In the genomic region with DNA sequence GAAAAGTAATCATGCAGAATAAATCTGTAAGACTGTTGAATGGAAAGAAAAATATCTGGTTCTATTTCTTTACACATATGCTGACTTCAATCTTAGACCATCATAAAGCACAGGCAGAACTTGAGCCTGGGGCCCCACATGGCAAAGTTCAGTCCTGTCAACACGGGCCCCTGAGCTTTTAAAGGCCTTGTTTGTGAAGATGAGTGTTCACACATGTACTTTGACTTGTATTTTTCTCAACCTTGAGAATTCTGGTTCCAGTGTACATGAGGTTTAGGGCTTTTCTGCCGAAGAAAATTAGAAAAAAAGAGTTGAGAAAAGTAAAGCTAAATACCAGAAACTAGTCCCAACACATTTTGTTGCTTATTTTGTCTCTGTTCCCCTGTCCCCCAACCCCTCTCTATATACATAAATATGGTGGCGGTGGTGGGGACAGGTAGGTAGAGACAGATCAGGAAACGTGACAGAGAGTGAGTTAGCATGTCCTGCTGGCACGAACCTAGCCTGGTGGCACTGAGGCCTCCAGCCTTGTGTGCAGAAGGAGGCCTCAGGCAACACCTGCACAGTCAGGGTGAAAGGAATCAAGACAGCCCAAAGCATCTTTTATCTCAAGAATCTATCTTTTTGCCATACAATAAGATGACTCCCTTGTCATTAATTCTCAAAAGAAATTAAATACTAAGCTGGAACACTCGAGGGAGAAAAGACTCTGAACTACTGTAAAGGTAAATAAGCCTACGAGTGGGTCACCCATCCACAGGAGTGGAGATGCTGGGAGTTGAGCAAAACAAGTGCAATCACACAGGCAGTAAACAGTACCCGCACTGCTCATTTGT, we compare ENCODE assay signal across 1 cellular context.
TF ChIP-seq lines count a peak whose summit lies in the region.

No MANE protein-coding gene starts in this region.

TF ChIP-seq in GM23338, 12 proteins besides CTCF, POLR2A, EP300 and RAD21 (continued from another document):
- TF ChIP-seq, protein P1, sequence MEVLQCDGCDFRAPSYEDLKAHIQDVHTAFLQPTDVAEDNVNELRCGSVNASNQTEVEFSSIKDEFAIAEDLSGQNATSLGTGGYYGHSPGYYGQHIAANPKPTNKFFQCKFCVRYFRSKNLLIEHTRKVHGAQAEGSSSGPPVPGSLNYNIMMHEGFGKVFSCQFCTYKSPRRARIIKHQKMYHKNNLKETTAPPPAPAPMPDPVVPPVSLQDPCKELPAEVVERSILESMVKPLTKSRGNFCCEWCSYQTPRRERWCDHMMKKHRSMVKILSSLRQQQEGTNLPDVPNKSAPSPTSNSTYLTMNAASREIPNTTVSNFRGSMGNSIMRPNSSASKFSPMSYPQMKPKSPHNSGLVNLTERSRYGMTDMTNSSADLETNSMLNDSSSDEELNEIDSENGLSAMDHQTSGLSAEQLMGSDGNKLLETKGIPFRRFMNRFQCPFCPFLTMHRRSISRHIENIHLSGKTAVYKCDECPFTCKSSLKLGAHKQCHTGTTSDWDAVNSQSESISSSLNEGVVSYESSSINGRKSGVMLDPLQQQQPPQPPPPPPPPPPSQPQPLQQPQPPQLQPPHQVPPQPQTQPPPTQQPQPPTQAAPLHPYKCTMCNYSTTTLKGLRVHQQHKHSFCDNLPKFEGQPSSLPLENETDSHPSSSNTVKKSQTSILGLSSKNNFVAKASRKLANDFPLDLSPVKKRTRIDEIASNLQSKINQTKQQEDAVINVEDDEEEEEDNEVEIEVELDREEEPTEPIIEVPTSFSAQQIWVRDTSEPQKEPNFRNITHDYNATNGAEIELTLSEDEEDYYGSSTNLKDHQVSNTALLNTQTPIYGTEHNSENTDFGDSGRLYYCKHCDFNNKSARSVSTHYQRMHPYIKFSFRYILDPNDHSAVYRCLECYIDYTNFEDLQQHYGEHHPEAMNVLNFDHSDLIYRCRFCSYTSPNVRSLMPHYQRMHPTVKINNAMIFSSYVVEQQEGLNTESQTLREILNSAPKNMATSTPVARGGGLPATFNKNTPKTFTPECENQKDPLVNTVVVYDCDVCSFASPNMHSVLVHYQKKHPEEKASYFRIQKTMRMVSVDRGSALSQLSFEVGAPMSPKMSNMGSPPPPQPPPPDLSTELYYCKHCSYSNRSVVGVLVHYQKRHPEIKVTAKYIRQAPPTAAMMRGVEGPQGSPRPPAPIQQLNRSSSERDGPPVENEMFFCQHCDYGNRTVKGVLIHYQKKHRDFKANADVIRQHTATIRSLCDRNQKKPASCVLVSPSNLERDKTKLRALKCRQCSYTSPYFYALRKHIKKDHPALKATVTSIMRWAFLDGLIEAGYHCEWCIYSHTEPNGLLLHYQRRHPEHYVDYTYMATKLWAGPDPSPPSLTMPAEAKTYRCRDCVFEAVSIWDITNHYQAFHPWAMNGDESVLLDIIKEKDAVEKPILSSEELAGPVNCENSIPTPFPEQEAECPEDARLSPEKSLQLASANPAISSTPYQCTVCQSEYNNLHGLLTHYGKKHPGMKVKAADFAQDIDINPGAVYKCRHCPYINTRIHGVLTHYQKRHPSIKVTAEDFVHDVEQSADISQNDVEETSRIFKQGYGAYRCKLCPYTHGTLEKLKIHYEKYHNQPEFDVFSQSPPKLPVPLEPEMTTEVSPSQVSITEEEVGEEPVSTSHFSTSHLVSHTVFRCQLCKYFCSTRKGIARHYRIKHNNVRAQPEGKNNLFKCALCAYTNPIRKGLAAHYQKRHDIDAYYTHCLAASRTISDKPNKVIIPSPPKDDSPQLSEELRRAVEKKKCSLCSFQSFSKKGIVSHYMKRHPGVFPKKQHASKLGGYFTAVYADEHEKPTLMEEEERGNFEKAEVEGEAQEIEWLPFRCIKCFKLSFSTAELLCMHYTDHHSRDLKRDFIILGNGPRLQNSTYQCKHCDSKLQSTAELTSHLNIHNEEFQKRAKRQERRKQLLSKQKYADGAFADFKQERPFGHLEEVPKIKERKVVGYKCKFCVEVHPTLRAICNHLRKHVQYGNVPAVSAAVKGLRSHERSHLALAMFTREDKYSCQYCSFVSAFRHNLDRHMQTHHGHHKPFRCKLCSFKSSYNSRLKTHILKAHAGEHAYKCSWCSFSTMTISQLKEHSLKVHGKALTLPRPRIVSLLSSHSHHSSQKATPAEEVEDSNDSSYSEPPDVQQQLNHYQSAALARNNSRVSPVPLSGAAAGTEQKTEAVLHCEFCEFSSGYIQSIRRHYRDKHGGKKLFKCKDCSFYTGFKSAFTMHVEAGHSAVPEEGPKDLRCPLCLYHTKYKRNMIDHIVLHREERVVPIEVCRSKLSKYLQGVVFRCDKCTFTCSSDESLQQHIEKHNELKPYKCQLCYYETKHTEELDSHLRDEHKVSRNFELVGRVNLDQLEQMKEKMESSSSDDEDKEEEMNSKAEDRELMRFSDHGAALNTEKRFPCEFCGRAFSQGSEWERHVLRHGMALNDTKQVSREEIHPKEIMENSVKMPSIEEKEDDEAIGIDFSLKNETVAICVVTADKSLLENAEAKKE (CRISPR knock-in tag; IDR thresholded peaks at IDR 0.05), result no peak
- TF ChIP-seq STAT1 (IDR thresholded peaks at IDR 0.05; ENCODE audit: unreplicated experiment), result no peak
- TF ChIP-seq JUNB (IDR thresholded peaks at IDR 0.05; ENCODE audit: unreplicated experiment), result no peak
- TF ChIP-seq REST (IDR thresholded peaks at IDR 0.05; ENCODE audit: unreplicated experiment), result no peak
TF ChIP-seq in GM23338: peak in this region for 0.
